Comparison of ENCODE assay signal across 35 cellular contexts in genomic region chr2:105560157-105560556, GRCh38.
"Had no signal": no experiment of that assay in that cellular context is flagged by ENCODE, and none has a peak within 500 bp of the region (broad histone marks: within the 10 kb centered on the region; RNA-seq: fewer than 3 reads in every experiment).

No MANE protein-coding gene starts in this region.

- H3K36me3 ChIP-seq: MG63 had no signal

- H3K9ac ChIP-seq: KMS-11 had no signal

- H3K27ac ChIP-seq: KMS-11 had no signal

- H3K4me2 ChIP-seq: KMS-11 had no signal

- DNase-seq: Karpas-422, Kasumi-1, KG1, MG63, MM.1S, MV-4-11, NCI-H1048, NCI-H1092, NCI-H1092 treated with DMSO at 0.1 percent for 48 hours, NCI-H1105, NCI-H1105 treated with DMSO at 0.1 percent for 48 hours, NCI-H1417, NCI-H1417 treated with DMSO at 0.1 percent for 48 hours, NCI-H1436, NCI-H1436 treated with DMSO at 0.1 percent for 48 hours, NCI-H146, NCI-H1694, NCI-H1694 treated with DMSO at 0.1 percent for 48 hours, NCI-H187, NCI-H187 treated with DMSO at 0.1 percent for 48 hours, NCI-H1930, NCI-H2029, NCI-H2029 treated with DMSO at 0.1 percent for 48 hours, NCI-H2081, NCI-H2081 treated with DMSO at 0.1 percent for 48 hours, NCI-H2107, NCI-H2171, NCI-H2171 treated with DMSO at 0.1 percent for 48 hours, NCI-H2227 treated with DMSO at 0.1 percent for 48 hours, NCI-H226, NCI-H345, NCI-H446, NCI-H446 treated with DMSO at 0.1 percent for 48 hours, NCI-H510A had no signal

- H3K9me3 ChIP-seq: MG63 had no signal

- H3K27me3 ChIP-seq: MG63 had no signal

- H3K4me3 ChIP-seq: MG63 had no signal
